1 cellular context compared by ENCODE assay signal in genomic region chr15:42134617-42135243, GRCh38.
TF ChIP-seq lines count a peak whose summit lies in the region.

No MANE protein-coding gene starts in this region.

TF ChIP-seq in HepG2, 621 proteins besides CTCF, POLR2A, EP300 and RAD21 (continued from another document and continues in another):
- TF ChIP-seq ZNF407 (CRISPR knock-in tag; IDR thresholded peaks at IDR 0.05; ENCODE audit: not compliant biosample characterization) (no peak), FOSL2 (CRISPR knock-in tag; IDR thresholded peaks at IDR 0.05) (peak; percentile 94), PPARG (CRISPR knock-in tag; conservative IDR thresholded peaks at IDR 0.05) (0 out of 2 replicates have a peak, but pooled peaks have one; percentile 34), ZBTB14 (CRISPR knock-in tag; IDR thresholded peaks at IDR 0.05) (no peak), ZNF607 (CRISPR knock-in tag; IDR thresholded peaks at IDR 0.05; ENCODE audit: borderline replicate concordance) (no peak), HES4 (CRISPR knock-in tag; IDR thresholded peaks at IDR 0.05; ENCODE audit: borderline replicate concordance) (no peak), MIER2 (CRISPR knock-in tag; IDR thresholded peaks at IDR 0.05) (no peak), ZNF136 (CRISPR knock-in tag; IDR thresholded peaks at IDR 0.05; ENCODE audit: low read depth) (no peak), ZNF83 (CRISPR knock-in tag; IDR thresholded peaks at IDR 0.05; ENCODE audit: borderline replicate concordance) (no peak), MEF2D (CRISPR knock-in tag; IDR thresholded peaks at IDR 0.05) (no peak), ZNF121 (CRISPR knock-in tag; IDR thresholded peaks at IDR 0.05) (no peak), SOX13 (IDR thresholded peaks at IDR 0.05) (no peak), SOX13 (CRISPR knock-in tag; conservative IDR thresholded peaks at IDR 0.05 in 1 of 2, IDR thresholded peaks at IDR 0.05 in 1 of 2) (peak in 1 of 2 experiments; percentile 44; a peak in 2 of 4 replicates), HNF1B (CRISPR knock-in tag; IDR thresholded peaks at IDR 0.05) (0 out of 2 replicates have a peak, but pooled peaks have one; percentile 47), PAXIP1 (CRISPR knock-in tag; conservative IDR thresholded peaks at IDR 0.05) (peak; percentile 41; the same call in 1 of the 2 replicates), ZNF780A (CRISPR knock-in tag; IDR thresholded peaks at IDR 0.05) (no peak), PITX1 (CRISPR knock-in tag; IDR thresholded peaks at IDR 0.05) (peak; percentile 72), PHF21A (CRISPR knock-in tag; IDR thresholded peaks at IDR 0.05) (peak; percentile 26; the same call in 1 of the 2 replicates), TOPORS (CRISPR knock-in tag; IDR thresholded peaks at IDR 0.05) (no peak), ARID5B (CRISPR knock-in tag; IDR thresholded peaks at IDR 0.05) (peak; percentile 44; the same call in 1 of the 2 replicates), HDAC1 (CRISPR knock-in tag; IDR thresholded peaks at IDR 0.05) (no peak), NFATC3 (CRISPR knock-in tag; IDR thresholded peaks at IDR 0.05) (no peak), ZNF362 (CRISPR knock-in tag; IDR thresholded peaks at IDR 0.05; ENCODE audit: borderline replicate concordance) (no peak), PHF5A (CRISPR knock-in tag; IDR thresholded peaks at IDR 0.05; ENCODE audit: low read depth, unreplicated experiment) (no peak), TEAD3 (CRISPR knock-in tag; optimal IDR thresholded peaks at IDR 0.05; ENCODE audit: borderline replicate concordance) (peak; percentile 13), TBX2 (CRISPR knock-in tag; IDR thresholded peaks at IDR 0.05; ENCODE audit: borderline replicate concordance) (peak; percentile 17; the same call in 1 of the 2 replicates), ELF3 (CRISPR knock-in tag; IDR thresholded peaks at IDR 0.05) (0 out of 2 replicates have a peak, but pooled peaks have one; percentile 25), GPBP1L1 (CRISPR knock-in tag; IDR thresholded peaks at IDR 0.05) (no peak), E2F1 (CRISPR knock-in tag; IDR thresholded peaks at IDR 0.05) (no peak), ZNF292 (CRISPR knock-in tag; IDR thresholded peaks at IDR 0.05; ENCODE audit: borderline replicate concordance, low read depth) (peak; percentile 39; the same call in 1 of the 2 replicates)
